18 cellular contexts compared by ENCODE assay signal in genomic region chr17:73533127-73533526, GRCh38.
DNase-seq lines count a peak whose midpoint lies in the region; ATAC-seq, FAIRE-seq and TF ChIP-seq lines count a peak whose summit lies in the region.
"Had no signal": no experiment of that assay in that cellular context is flagged by ENCODE, and none has a peak within 500 bp of the region (broad histone marks: within the 10 kb centered on the region; RNA-seq: fewer than 3 reads in every experiment).

No MANE protein-coding gene starts in this region.

- H3F3A ChIP-seq in Loucy (ENCODE audit: low read depth) (no peaks in the 10 kb centered on the region), PC-3 (ENCODE audit: low read length, unreplicated experiment) (no peaks in the 10 kb centered on the region)

- H3K79me2 ChIP-seq in Loucy (ENCODE audit: insufficient read depth, low read length): peaks cover 9% of the 10 kb centered on the region; the same call in 1 of the 2 replicates
- H3K79me2 ChIP-seq in PC-3 (ENCODE audit: low read length): no peaks in the 10 kb centered on the region

- H3K4me1 ChIP-seq in Loucy (ENCODE audit: insufficient read depth, low read length, poor library complexity, severe bottlenecking) (peaks cover 42% of the 10 kb centered on the region), prostate gland (replicated peaks) (no peaks in the 10 kb centered on the region), PC-3 (ENCODE audit: insufficient read depth, low read length) (no peaks in the 10 kb centered on the region)

- intact Hi-C loops in prostate gland (cut with DNase I): no loop called here
- intact Hi-C loops in PC-3 (cut with micrococcal nuclease): no loop called here

- H4K20me1 ChIP-seq in Loucy (ENCODE audit: insufficient read depth, low read length, poor library complexity, severe bottlenecking): no peaks in the 10 kb centered on the region
- H4K20me1 ChIP-seq in PC-3 (ENCODE audit: low read length): no peaks in the 10 kb centered on the region

- CTCF ChIA-PET in PC-3 (lab: Charles Lee): no interaction called here

- H3K9me2 ChIP-seq in Loucy (replicated peaks; ENCODE audit: low read depth, low read length) (no peaks in the 10 kb centered on the region), PC-3 (replicated peaks; ENCODE audit: low read length) (no peaks in the 10 kb centered on the region)

- H3K27ac ChIP-seq in prostate gland (no peak overlapping the region), PC-3 (ENCODE audit: low read length) (no peak overlapping the region)
- H3K27ac ChIP-seq: PC-9 had no signal

- H3K4me3 ChIP-seq in Loucy (ENCODE audit: low read length, poor library complexity, severe bottlenecking): no peak overlapping the region
- no peak overlapping the region for H3K4me3 ChIP-seq in prostate gland
- H3K4me3 ChIP-seq in PC-3 (ENCODE audit: low read length): no peak overlapping the region
- H3K4me3 ChIP-seq: K562, PC-9 had no signal

- H3K9ac ChIP-seq in Loucy (ENCODE audit: low read depth, low read length, poor library complexity, severe bottlenecking) (peak overlapping the region; percentile 6), PC-3 (ENCODE audit: low read length) (no peak overlapping the region)

- H2AFZ ChIP-seq in Loucy (ENCODE audit: low read length): no peak overlapping the region
- no peak overlapping the region for H2AFZ ChIP-seq in PC-3 (ENCODE audit: low read length)
- H2AFZ ChIP-seq: PC-9 had no signal

- H3K27me3 ChIP-seq in Loucy (ENCODE audit: insufficient read depth, low read length, poor library complexity, severe bottlenecking): no peaks in the 10 kb centered on the region
- H3K27me3 ChIP-seq in prostate gland (replicated peaks; ENCODE audit: insufficient read depth): no peaks in the 10 kb centered on the region
- peaks cover 91% of the 10 kb centered on the region for H3K27me3 ChIP-seq in PC-3 (ENCODE audit: low read length)

- no peak for TF ChIP-seq POLR2A in prostate gland (IDR thresholded peaks at IDR 0.05)
- no peak for TF ChIP-seq POLR2A in H54 (IDR thresholded peaks at IDR 0.05; ENCODE audit: low read depth, low read length)

- no TSS peak for BruUV-seq in PC-3 (replicated peaks; lab: Mats Ljungman, UMichigan)

- H3K9me3 ChIP-seq in Loucy (ENCODE audit: insufficient read depth, low read depth, low read length): no peaks in the 10 kb centered on the region
- H3K9me3 ChIP-seq in prostate gland: no peaks in the 10 kb centered on the region
- H3K9me3 ChIP-seq in PC-3 (ENCODE audit: low read length): no peaks in the 10 kb centered on the region

- WGBS in prostate gland: 23% methylated on average over 13 of the region's 13 CpGs

- POLR2A ChIA-PET in PC-3 (lab: Charles Lee; ENCODE audit: unreplicated experiment): no interaction called here

- ATAC-seq in PC-3: no peak
- ATAC-seq in GM21737 (IDR thresholded peaks at IDR 0.05; ENCODE audit: unreplicated experiment): no peak
- no peak for ATAC-seq in GM21529 (IDR thresholded peaks at IDR 0.05; ENCODE audit: unreplicated experiment)
- ATAC-seq: K562 had no signal

- DNase-seq in cerebellar nuclear complex (lab: John Stamatoyannopoulos, UW) (peak; percentile 84 to 88), hypothalamus (lab: John Stamatoyannopoulos, UW) (peak in 47 of 51 donors; percentile 14 to 85 (median 62)), prostate gland (ENCODE audit: low spot score) (peak; percentile 80), PC-3 (no peak), H54 (ENCODE audit: insufficient read length, low spot score) (no peak)
- DNase-seq: activated CD4-positive, alpha-beta T cell treated with anti-CD3 and anti-CD28 coated beads for 4 hours; activated effector memory CD4-positive, alpha-beta T cell treated with anti-CD3 and anti-CD28 coated beads, Interleukin-2, amount 50 U/mL, for 16 hours; Calu3; HCEC 1CT; NCI-H526 treated with DMSO at 0.1 percent for 48 hours; PC-9; stimulated activated CD4-positive, alpha-beta T cell treated with anti-CD3 and anti-CD28 coated beads, Interleukin-1b, Interleukin-23, amount 100 ng/mL, for 48 hours; T-helper 9 cell had no signal

- TF ChIP-seq CTCF in Loucy (conservative IDR thresholded peaks at IDR 0.05; ENCODE audit: low read length) (no peak), prostate gland (IDR thresholded peaks at IDR 0.05) (no peak), PC-3 (conservative IDR thresholded peaks at IDR 0.05; ENCODE audit: low read depth, low read length) (no peak)

- H3K4me2 ChIP-seq in Loucy (ENCODE audit: low read depth, low read length, poor library complexity, severe bottlenecking) (peak overlapping the region; percentile 3), PC-3 (ENCODE audit: low read length) (no peak overlapping the region)
- H3K4me2 ChIP-seq: PC-9 had no signal

- peaks cover 7% of the 10 kb centered on the region; the same call in 1 of the 2 replicates for H3K36me3 ChIP-seq in Loucy (ENCODE audit: insufficient read depth, low read length)
- H3K36me3 ChIP-seq in prostate gland: no peaks in the 10 kb centered on the region
- no peaks in the 10 kb centered on the region for H3K36me3 ChIP-seq in PC-3 (ENCODE audit: low read depth, low read length)

- FAIRE-seq in H54 (lab: Jason Lieb, UNC): no peak
- FAIRE-seq: islet of Langerhans, K562 had no signal

Comparison
In these comparisons a context has a peak if more than half of its experiments do, and no peak if none do; other contexts are left out.
1. DNase-seq: peak in cerebellar nuclear complex (2 of 2), hypothalamus (47 of 51) and prostate gland (single experiment); none in PC-3 (single experiment) and H54 (single experiment).